Comparison of ENCODE assay signal across 8 cellular contexts in the genomic region with DNA sequence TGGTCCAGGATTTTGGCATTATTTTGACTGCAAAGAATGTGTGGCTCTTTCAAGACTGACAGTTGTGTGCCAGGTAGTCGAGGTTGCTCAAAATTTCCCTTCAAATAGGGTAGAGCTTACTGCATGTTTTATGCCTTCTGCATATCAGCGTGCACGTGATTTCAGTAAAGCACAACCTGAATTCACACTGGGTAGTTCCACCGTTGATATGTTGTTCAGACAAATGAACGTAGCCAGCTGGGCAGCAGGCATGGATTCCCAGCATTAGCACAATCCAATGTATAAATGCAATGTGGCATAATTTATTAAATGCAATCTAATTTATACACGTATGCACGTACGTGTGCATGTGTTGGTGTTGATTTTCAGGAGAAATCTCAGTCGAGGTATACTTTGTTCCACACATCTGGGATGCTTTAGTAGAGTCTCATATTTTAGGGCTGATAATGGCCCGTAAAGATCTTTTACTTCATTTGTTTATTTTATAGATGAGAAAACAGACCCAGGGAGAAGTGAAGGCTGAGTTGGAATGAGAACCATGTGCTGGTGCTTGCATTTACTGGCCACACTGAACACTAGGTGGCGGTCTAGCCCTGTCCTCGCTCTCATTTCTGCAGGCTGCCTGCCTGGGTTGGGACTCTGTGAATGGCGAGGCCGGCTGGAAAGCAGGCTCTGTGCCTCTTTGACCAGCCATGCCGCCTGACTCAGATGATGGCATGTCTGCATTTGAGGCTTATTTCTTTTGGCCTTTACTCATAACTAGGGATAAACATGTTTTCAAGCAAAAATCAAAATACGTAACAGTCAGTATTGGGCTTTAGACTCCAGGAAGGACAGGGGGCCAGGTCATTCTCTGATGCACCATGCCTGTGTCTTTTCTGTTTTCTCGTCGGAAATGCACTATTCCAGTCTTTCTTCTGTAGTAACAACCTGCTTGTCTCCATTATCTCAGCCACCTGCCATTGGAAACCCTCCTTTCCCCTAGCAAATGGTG.
DNase-seq lines count a peak whose midpoint lies in the region; ATAC-seq and TF ChIP-seq lines count a peak whose summit lies in the region.

No MANE protein-coding gene starts in this region.

- H2AK5ac ChIP-seq in mesenchymal stem cell (ENCODE audit: low read length, severe bottlenecking), result no peak overlapping the region

- no peak overlapping the region for H3K4ac ChIP-seq in mesenchymal stem cell (ENCODE audit: low read depth in 1 of 2, low read length in 2 of 2)

- H3K14ac ChIP-seq in mesenchymal stem cell (ENCODE audit: low read length in 2 of 2), result no peak overlapping the region

- no peak overlapping the region for H3K18ac ChIP-seq in mesenchymal stem cell (ENCODE audit: low read depth in 1 of 2, low read length in 2 of 2)

- H3K27ac ChIP-seq in effector memory CD4-positive, alpha-beta T cell (ENCODE audit: insufficient read depth, low read length, poor library complexity, severe bottlenecking), result no peak overlapping the region
- H3K27ac ChIP-seq in mesenchymal stem cell (ENCODE audit: low read length, poor library complexity, severe bottlenecking), result no peak overlapping the region

- H3K23ac ChIP-seq in mesenchymal stem cell (ENCODE audit: low read length in 2 of 2), result no peak overlapping the region

- no peaks in the 10 kb centered on the region for H3K4me1 ChIP-seq in effector memory CD4-positive, alpha-beta T cell (ENCODE audit: control insufficient read depth, insufficient read depth, low read length, poor library complexity, severe bottlenecking)
- H3K4me1 ChIP-seq in mesenchymal stem cell (ENCODE audit: control insufficient read depth, insufficient read depth, low read depth, low read length), result peaks cover 1% of the 10 kb centered on the region

- H3K27me3 ChIP-seq in effector memory CD4-positive, alpha-beta T cell (replicated peaks; ENCODE audit: control insufficient read depth, insufficient read depth, low read length, poor library complexity, severe bottlenecking), result no peaks in the 10 kb centered on the region
- no peaks in the 10 kb centered on the region for H3K27me3 ChIP-seq in mesenchymal stem cell (ENCODE audit: control insufficient read depth in 1 of 2, insufficient read depth in 1 of 2, low read length in 2 of 2)

- H3K4me2 ChIP-seq in mesenchymal stem cell (ENCODE audit: low read length, poor library complexity, severe bottlenecking), result no peak overlapping the region

- no peaks in the 10 kb centered on the region for H3K36me3 Mint-ChIP-seq in stimulated activated naive B cell treated with anti-CD40 and anti-IgM and Interleukin-4, amounts not matched to agents 10 μg/mL and 1 μg/mL and 100 μg/mL, for 72 hours

- no peak overlapping the region for H2BK15ac ChIP-seq in mesenchymal stem cell (ENCODE audit: low read depth, poor library complexity, severe bottlenecking)

- no peak overlapping the region for H3K9ac ChIP-seq in mesenchymal stem cell (ENCODE audit: low read length)

- H2AFZ ChIP-seq in mesenchymal stem cell (ENCODE audit: low read depth, low read length), result no peak overlapping the region

- H3K79me1 ChIP-seq in mesenchymal stem cell (replicated peaks; ENCODE audit: low read length, poor library complexity, severe bottlenecking), result no peaks in the 10 kb centered on the region

- H3K9me3 Mint-ChIP-seq in stimulated activated naive B cell treated with anti-CD40 and anti-IgM and Interleukin-4, amounts not matched to agents 10 μg/mL and 1 μg/mL and 100 μg/mL, for 72 hours, result peaks cover 4 to 10% of the 10 kb centered on the region in 2 donors

- no peaks in the 10 kb centered on the region for H3K9me3 ChIP-seq in effector memory CD4-positive, alpha-beta T cell (ENCODE audit: control insufficient read depth, low read length)
- no peaks in the 10 kb centered on the region for H3K9me3 ChIP-seq in mesenchymal stem cell (ENCODE audit: control insufficient read depth, low read length)

- no peak overlapping the region for H2BK5ac ChIP-seq in mesenchymal stem cell (ENCODE audit: low read depth, low read length, poor library complexity, severe bottlenecking)

- no peak overlapping the region for H2BK120ac ChIP-seq in mesenchymal stem cell (ENCODE audit: low read depth, low read length)

- no peak overlapping the region for H3K27ac Mint-ChIP-seq in stimulated activated naive B cell treated with anti-CD40 and anti-IgM and Interleukin-4, amounts not matched to agents 10 μg/mL and 1 μg/mL and 100 μg/mL, for 72 hours

- H3K36me3 ChIP-seq in effector memory CD4-positive, alpha-beta T cell (ENCODE audit: control insufficient read depth, insufficient read depth, low read length), result peaks cover 40% of the 10 kb centered on the region
- peaks cover 0 to 51% of the 10 kb centered on the region in 2 experiments for H3K36me3 ChIP-seq in mesenchymal stem cell (ENCODE audit: control insufficient read depth in 1 of 2, insufficient read depth in 2 of 2, low read depth in 1 of 2, low read length in 2 of 2)

- ATAC-seq in GM18505 (IDR thresholded peaks at IDR 0.05; ENCODE audit: unreplicated experiment), result peak; percentile 75
- peak; percentile 84 for ATAC-seq in HG02970 (IDR thresholded peaks at IDR 0.05; ENCODE audit: low FRiP score, unreplicated experiment)
- ATAC-seq in stimulated activated naive B cell treated with anti-CD40 and anti-IgM and Interleukin-4, amounts not matched to agents 10 μg/mL and 1 μg/mL and 100 μg/mL, for 72 hours (replicated peaks), result peak; percentile 90 to 96

- peak; percentile 81 for DNase-seq in AG08395 (ENCODE audit: low spot score)
- peak; percentile 31 for DNase-seq in NCI-H2196 treated with DMSO at 0.1 percent for 48 hours (lab: John Stamatoyannopoulos, UW; ENCODE audit: unreplicated experiment)
- DNase-seq in activated CD4-positive, alpha-beta T cell treated with anti-CD3 and anti-CD28 coated beads, Interleukin-2, amount 50 U/mL, for 1 hour, result peak; percentile 58
- DNase-seq in effector memory CD4-positive, alpha-beta T cell, result peak; percentile 7 to 13 (median 12)
- peak; percentile 63 for DNase-seq in mesenchymal stem cell
- DNase-seq in stimulated activated naive B cell treated with anti-CD40 and anti-IgM and Interleukin-4, amounts not matched to agents 10 μg/mL and 1 μg/mL and 100 μg/mL, for 72 hours, result peak; percentile 34

- no peak overlapping the region for H4K91ac ChIP-seq in mesenchymal stem cell (ENCODE audit: low read length)

- 80% methylated on average over 17 of the region's 18 CpGs for WGBS in mesenchymal stem cell

- no peak for TF ChIP-seq POLR2A in GM18505 (IDR thresholded peaks at IDR 0.05; ENCODE audit: borderline replicate concordance, extremely low read depth, insufficient read depth, insufficient read length)

- H3K4me3 Mint-ChIP-seq in stimulated activated naive B cell treated with anti-CD40 and anti-IgM and Interleukin-4, amounts not matched to agents 10 μg/mL and 1 μg/mL and 100 μg/mL, for 72 hours, result no peak overlapping the region

- H3K4me1 Mint-ChIP-seq in stimulated activated naive B cell treated with anti-CD40 and anti-IgM and Interleukin-4, amounts not matched to agents 10 μg/mL and 1 μg/mL and 100 μg/mL, for 72 hours, result peaks cover 0 to 2% of the 10 kb centered on the region in 2 donors

- no peak overlapping the region for H3K4me3 ChIP-seq in effector memory CD4-positive, alpha-beta T cell (ENCODE audit: insufficient read depth, low read depth, low read length, poor library complexity, severe bottlenecking)
- no peak overlapping the region for H3K4me3 ChIP-seq in mesenchymal stem cell (ENCODE audit: insufficient read depth in 1 of 2, low read depth in 1 of 2, low read length in 2 of 2)

- H3K27me3 Mint-ChIP-seq in stimulated activated naive B cell treated with anti-CD40 and anti-IgM and Interleukin-4, amounts not matched to agents 10 μg/mL and 1 μg/mL and 100 μg/mL, for 72 hours, result peaks cover 0 to 9% of the 10 kb centered on the region in 2 donors

- H2BK12ac ChIP-seq in mesenchymal stem cell (ENCODE audit: low read length in 2 of 2), result no peak overlapping the region

- H4K8ac ChIP-seq in mesenchymal stem cell (ENCODE audit: low read length), result no peak overlapping the region

Comparison
In these comparisons a context has a peak if more than half of its experiments do, and no peak if none do; other contexts are left out.
1. DNase-seq: peak in every context shown above with its lines; median percentile 81 in AG08395; 63 in mesenchymal stem cell; 58 in activated CD4-positive, alpha-beta T cell treated with anti-CD3 and anti-CD28 coated beads, Interleukin-2, amount 50 U/mL, for 1 hour; 34 in stimulated activated naive B cell treated with anti-CD40 and anti-IgM and Interleukin-4, amounts not matched to agents 10 μg/mL and 1 μg/mL and 100 μg/mL, for 72 hours; 31 in NCI-H2196 treated with DMSO at 0.1 percent for 48 hours; 12 in effector memory CD4-positive, alpha-beta T cell.